Comparison of ENCODE assay signal across 25 cellular contexts in the genomic region with DNA sequence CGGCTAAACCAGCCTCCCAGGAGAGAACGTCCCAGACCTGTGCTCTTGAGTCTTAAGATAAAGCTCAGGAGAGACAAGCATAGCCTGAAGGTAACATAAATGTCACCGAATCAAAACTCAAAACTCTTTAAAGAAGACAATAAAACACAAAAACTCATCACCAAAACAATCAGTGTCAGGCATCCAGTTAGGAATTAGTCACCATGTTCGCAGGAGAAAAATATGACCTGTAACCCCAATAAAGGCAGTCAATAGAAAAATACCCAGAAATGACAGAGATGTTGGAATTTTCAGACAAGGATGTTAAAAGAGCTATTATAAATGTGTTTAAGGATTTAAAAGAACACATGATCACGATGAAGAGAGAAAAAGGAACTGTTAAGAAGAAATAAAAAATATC.
DNase-seq lines count a peak whose midpoint lies in the region; ATAC-seq, FAIRE-seq and TF ChIP-seq lines count a peak whose summit lies in the region.
"Had no signal": no experiment of that assay in that cellular context is flagged by ENCODE, and none has a peak within 500 bp of the region (broad histone marks: within the 10 kb centered on the region; RNA-seq: fewer than 3 reads in every experiment).

No MANE protein-coding gene starts in this region.

- no peaks in the 10 kb centered on the region for H3K9me1 ChIP-seq in K562 (ENCODE audit: control insufficient read depth, insufficient read depth, low read length)

- ATAC-seq in K562 = no peak
- ATAC-seq in activated T-cell treated with anti-CD3 and anti-CD28 coated beads, Interleukin-2, amount 50 U/mL, for 72 hours (replicated peaks in 1 of 2) = no peak
- ATAC-seq: A549; CD8-positive, alpha-beta T cell; GM12878 had no signal

- H3K9me3 Mint-ChIP-seq in neural progenitor cell = peaks cover 14% of the 10 kb centered on the region
- peaks cover 6 to 9% of the 10 kb centered on the region in 2 donors for H3K9me3 Mint-ChIP-seq in activated T-cell treated with anti-CD3 and anti-CD28 coated beads, Interleukin-2, amount 50 U/mL, for 72 hours

- H3F3A ChIP-seq in neural progenitor cell (ENCODE audit: low read depth) = peaks cover 6% of the 10 kb centered on the region

- TF ChIP-seq POLR2A in K562 (conservative IDR thresholded peaks at IDR 0.05) = no peak

- DNase-seq in K562 (ENCODE audit: extremely low read depth in 1 of 4, low spot score in 3 of 4) (no peak), neural progenitor cell (ENCODE audit: low spot score) (no peak), NCI-H2171 (lab: John Stamatoyannopoulos, UW) (no peak)
- no peak for DNase-seq in activated T-cell treated with anti-CD3 and anti-CD28 coated beads, Interleukin-2, amount 50 U/mL, for 72 hours
- DNase-seq: AML-193; CD4-positive, alpha-beta T cell; CD8-positive, alpha-beta T cell; COR-L47; DMS 273 treated with DMSO at 0.1 percent for 48 hours; DMS153; DMS53; DMS79; DND-41; EL; GDM1 had no signal

- no peak for TF ChIP-seq RAD21 in K562 (CRISPR knock-in tag; conservative IDR thresholded peaks at IDR 0.05 in 1 of 2, IDR thresholded peaks at IDR 0.05 in 1 of 2)

- CTCF ChIA-PET in HEK293 (lab: Yijun Ruan, JAX) = interaction anchor here (0.6 to 1.0 kb wide), 3 partner anchors 112 to 337 kb away, joined by 3 to 7 read pairs (median 5); no protein-coding TSS in a partner anchor
- CTCF ChIA-PET in K562 (lab: Yijun Ruan, JAX; ENCODE audit: low intra/inter-chr PET ratio) = no interaction called here

- H3K4me1 Mint-ChIP-seq in neural progenitor cell = peaks cover 17% of the 10 kb centered on the region
- no peaks in the 10 kb centered on the region for H3K4me1 Mint-ChIP-seq in activated T-cell treated with anti-CD3 and anti-CD28 coated beads, Interleukin-2, amount 50 U/mL, for 72 hours (ENCODE audit: low read depth)
- H3K4me1 Mint-ChIP-seq: B cell had no signal

- TF ChIP-seq EP300 in K562 (IDR thresholded peaks at IDR 0.05; ENCODE audit: low read length) = no peak

- H3K9ac ChIP-seq in K562 (ENCODE audit: insufficient read depth in 1 of 2, low read depth in 2 of 2, low read length in 2 of 2) = no peak overlapping the region
- no peak overlapping the region for H3K9ac ChIP-seq in neural progenitor cell
- H3K9ac ChIP-seq: BLaER1 treated with 17β-estradiol and CSF1 and Interleukin-3, amounts not matched to agents 10 nM and 100 nM had no signal

- BruUV-seq in K562 (replicated peaks; lab: Mats Ljungman, UMichigan) = no TSS peak

- H4K20me1 ChIP-seq in K562 (replicated peaks; ENCODE audit: control insufficient read depth, insufficient read depth, low read length) (peaks cover 4% of the 10 kb centered on the region; the same call in 1 of the 2 replicates), neural progenitor cell (ENCODE audit: low read depth) (no peaks in the 10 kb centered on the region)
- H4K20me1 ChIP-seq: BLaER1 treated with 17β-estradiol and CSF1 and Interleukin-3, amounts not matched to agents 10 nM and 100 nM had no signal

- 87% methylated on average over 5 of the region's 5 CpGs for WGBS in K562 (ENCODE audit: insufficient coverage, low coverage, missing lambda C conversion rate)

- in situ Hi-C loops in K562 (cut with MboI) = no loop called here

- H3K4me3 ChIP-seq in HEK293 (ENCODE audit: low read depth, low read length) (no peak overlapping the region), K562 (no peak overlapping the region), neural progenitor cell (no peak overlapping the region)
- H3K4me3 ChIP-seq: A549; BLaER1 treated with 17β-estradiol and CSF1 and Interleukin-3, amounts not matched to agents 10 nM and 100 nM; GM12878 had no signal

- H2AFZ ChIP-seq in K562 (ENCODE audit: low read depth, low read length) (no peak overlapping the region), neural progenitor cell (replicated peaks) (peak overlapping the region; percentile 39)

- H3K36me3 Mint-ChIP-seq in neural progenitor cell = no peaks in the 10 kb centered on the region
- peaks cover 8 to 12% of the 10 kb centered on the region in 2 donors for H3K36me3 Mint-ChIP-seq in activated T-cell treated with anti-CD3 and anti-CD28 coated beads, Interleukin-2, amount 50 U/mL, for 72 hours (ENCODE audit: insufficient read depth in 2 of 2)
- H3K36me3 Mint-ChIP-seq: CD8-positive, alpha-beta T cell had no signal

- no peak overlapping the region for H3K4me3 Mint-ChIP-seq in neural progenitor cell
- no peak overlapping the region for H3K4me3 Mint-ChIP-seq in activated T-cell treated with anti-CD3 and anti-CD28 coated beads, Interleukin-2, amount 50 U/mL, for 72 hours
- H3K4me3 Mint-ChIP-seq: B cell; CD4-positive, alpha-beta T cell; CD8-positive, alpha-beta T cell had no signal

- H3K79me2 ChIP-seq in K562 (ENCODE audit: control insufficient read depth, insufficient read depth, low read length) (peaks cover 4% of the 10 kb centered on the region; the same call in 2 of the 3 replicates), neural progenitor cell (ENCODE audit: low read depth) (no peaks in the 10 kb centered on the region)

- POLR2A ChIA-PET in HEK293 (lab: Yijun Ruan, JAX) (no interaction called here), K562 (lab: Yijun Ruan, JAX) (no interaction called here)

- peaks cover 5% of the 10 kb centered on the region for H3K27me3 Mint-ChIP-seq in neural progenitor cell (ENCODE audit: insufficient read depth, low read depth)
- no peaks in the 10 kb centered on the region for H3K27me3 Mint-ChIP-seq in activated T-cell treated with anti-CD3 and anti-CD28 coated beads, Interleukin-2, amount 50 U/mL, for 72 hours (ENCODE audit: low read depth)
- H3K27me3 Mint-ChIP-seq: CD4-positive, alpha-beta T cell had no signal

- H3K36me3 ChIP-seq in HEK293 (ENCODE audit: control insufficient read depth in 2 of 2, insufficient read depth in 1 of 2, low read length in 2 of 2) (no peaks in the 10 kb centered on the region), K562 (ENCODE audit: control insufficient read depth, insufficient read depth, low read length) (peaks cover 3% of the 10 kb centered on the region; the same call in 1 of the 3 replicates), neural progenitor cell (no peaks in the 10 kb centered on the region)
- H3K36me3 ChIP-seq: BLaER1 treated with 17β-estradiol and CSF1 and Interleukin-3, amounts not matched to agents 10 nM and 100 nM had no signal

- H3K4me1 ChIP-seq in HEK293 (ENCODE audit: control insufficient read depth, insufficient read depth, low read length) (peaks cover 3% of the 10 kb centered on the region; the same call in 1 of the 2 replicates), K562 (replicated peaks in 1 of 2; ENCODE audit: control insufficient read depth in 2 of 2, insufficient read depth in 2 of 2, low read length in 2 of 2) (peaks cover 0 to 9% of the 10 kb centered on the region in 2 experiments; a peak in 2 of 5 replicates), neural progenitor cell (peaks cover 11% of the 10 kb centered on the region)
- H3K4me1 ChIP-seq: A549 had no signal

- no peak overlapping the region for H3K27ac Mint-ChIP-seq in neural progenitor cell
- no peak overlapping the region for H3K27ac Mint-ChIP-seq in activated T-cell treated with anti-CD3 and anti-CD28 coated beads, Interleukin-2, amount 50 U/mL, for 72 hours
- H3K27ac Mint-ChIP-seq: B cell; CD4-positive, alpha-beta T cell; CD8-positive, alpha-beta T cell had no signal

- no peaks in the 10 kb centered on the region for H3K9me3 ChIP-seq in HEK293 (ENCODE audit: control insufficient read depth, insufficient read depth, low read depth, low read length)
- H3K9me3 ChIP-seq in K562 (replicated peaks; ENCODE audit: control insufficient read depth, insufficient read depth, low read depth, low read length) = no peaks in the 10 kb centered on the region
- H3K9me3 ChIP-seq in neural progenitor cell (ENCODE audit: low read depth) = no peaks in the 10 kb centered on the region
- H3K9me3 ChIP-seq: A549 had no signal

- peak; percentile 23 for FAIRE-seq in K562 (lab: Jason Lieb, UNC)
- FAIRE-seq: A549, GM12878, GM12892, GM18507, GM19239 had no signal

- H3K4me2 ChIP-seq in K562 (ENCODE audit: insufficient read depth, low read length) (no peak overlapping the region), neural progenitor cell (no peak overlapping the region)
- H3K4me2 ChIP-seq: A549; BLaER1 treated with 17β-estradiol and CSF1 and Interleukin-3, amounts not matched to agents 10 nM and 100 nM had no signal

- H3K27ac ChIP-seq in HEK293 (ENCODE audit: extremely low read depth, low read depth, low read length) (no peak overlapping the region), K562 (ENCODE audit: extremely low read depth, low read depth, low read length) (no peak overlapping the region), neural progenitor cell (no peak overlapping the region)
- H3K27ac ChIP-seq: 22Rv1; A549; BLaER1 treated with 17β-estradiol and CSF1 and Interleukin-3, amounts not matched to agents 10 nM and 100 nM; C4-2B had no signal

- intact Hi-C loops in K562 (cut with micrococcal nuclease) = no loop called here

- TF ChIP-seq CTCF in HEK293 (tag by site-specific recombination; IDR thresholded peaks at IDR 0.05) = no peak
- no peak for TF ChIP-seq CTCF in K562 (IDR thresholded peaks at IDR 0.05 in 2 of 3, conservative IDR thresholded peaks at IDR 0.05 in 1 of 3; ENCODE audit: insufficient read depth in 2 of 3, low read depth in 1 of 3, low read length in 3 of 3)
- no peak for TF ChIP-seq CTCF in neural progenitor cell (IDR thresholded peaks at IDR 0.05)

- no peaks in the 10 kb centered on the region for H3K27me3 ChIP-seq in K562 (ENCODE audit: control insufficient read depth in 2 of 2, insufficient read depth in 2 of 2, low read length in 2 of 2)
- H3K27me3 ChIP-seq in neural progenitor cell = no peaks in the 10 kb centered on the region

TF ChIP-seq in K562, 482 proteins besides CTCF, POLR2A, EP300 and RAD21 (continues in another document):
- TF ChIP-seq ZNF584 (CRISPR knock-in tag; IDR thresholded peaks at IDR 0.05; ENCODE audit: low read depth) (no peak), ZNF780A (CRISPR knock-in tag; IDR thresholded peaks at IDR 0.05) (no peak), RBM34 (IDR thresholded peaks at IDR 0.05; ENCODE audit: borderline replicate concordance, insufficient read depth, low read length) (no peak), ARID1B (IDR thresholded peaks at IDR 0.05) (no peak)
- TF ChIP-seq, protein P1, sequence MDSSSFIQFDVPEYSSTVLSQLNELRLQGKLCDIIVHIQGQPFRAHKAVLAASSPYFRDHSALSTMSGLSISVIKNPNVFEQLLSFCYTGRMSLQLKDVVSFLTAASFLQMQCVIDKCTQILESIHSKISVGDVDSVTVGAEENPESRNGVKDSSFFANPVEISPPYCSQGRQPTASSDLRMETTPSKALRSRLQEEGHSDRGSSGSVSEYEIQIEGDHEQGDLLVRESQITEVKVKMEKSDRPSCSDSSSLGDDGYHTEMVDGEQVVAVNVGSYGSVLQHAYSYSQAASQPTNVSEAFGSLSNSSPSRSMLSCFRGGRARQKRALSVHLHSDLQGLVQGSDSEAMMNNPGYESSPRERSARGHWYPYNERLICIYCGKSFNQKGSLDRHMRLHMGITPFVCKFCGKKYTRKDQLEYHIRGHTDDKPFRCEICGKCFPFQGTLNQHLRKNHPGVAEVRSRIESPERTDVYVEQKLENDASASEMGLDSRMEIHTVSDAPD (CRISPR knock-in tag; IDR thresholded peaks at IDR 0.05) = no peak
